Comparison of ENCODE assay signal across 12 cellular contexts in genomic region chr14:103372017-103372416, GRCh38. TPM values are rescaled to one million over a fixed set of nuclear protein-coding genes. Genes with fewer than 3 reads are reported as not detected.
A peak's percentile ranks its signal among the peaks of the same experiment; 100 is the strongest.
DNase-seq lines count a peak whose midpoint lies in the region; ATAC-seq and TF ChIP-seq lines count a peak whose summit lies in the region.
"Had no signal": no experiment of that assay in that cellular context is flagged by ENCODE, and none has a peak within 500 bp of the region (broad histone marks: within the 10 kb centered on the region; RNA-seq: fewer than 3 reads in every experiment).

No MANE protein-coding gene starts in this region.

- H3F3A ChIP-seq in smooth muscle cell (ENCODE audit: low read depth), result no peaks in the 10 kb centered on the region

- H3K9me3 ChIP-seq in breast epithelium (no peaks in the 10 kb centered on the region), adipocyte (ENCODE audit: control insufficient read depth, low read length) (no peaks in the 10 kb centered on the region), fibroblast of lung (ENCODE audit: control insufficient read depth, insufficient read depth, low read depth, low read length) (no peaks in the 10 kb centered on the region), smooth muscle cell (replicated peaks; ENCODE audit: low read depth) (no peaks in the 10 kb centered on the region)

- no peaks in the 10 kb centered on the region for H3K27me3 Mint-ChIP-seq in MCF 10A (ENCODE audit: insufficient read depth, unreplicated experiment)

- H3K27ac Mint-ChIP-seq in MCF 10A (ENCODE audit: low read depth, unreplicated experiment), result peak overlapping the region; percentile 64

- H3K36me3 ChIP-seq in breast epithelium (no peaks in the 10 kb centered on the region), adipocyte (ENCODE audit: control insufficient read depth, insufficient read depth, low read length, severe bottlenecking) (no peaks in the 10 kb centered on the region), fibroblast of lung (ENCODE audit: control insufficient read depth, insufficient read depth, low read length) (no peaks in the 10 kb centered on the region), smooth muscle cell (ENCODE audit: low read depth) (no peaks in the 10 kb centered on the region)

- intact Hi-C loops in MCF 10A (cut with micrococcal nuclease), result no loop called here
- intact Hi-C loops in breast epithelium (cut with DNase I; ENCODE audit: low total_unique reads), result no loop called here

- no peak overlapping the region for H3K27ac ChIP-seq in breast epithelium
- H3K27ac ChIP-seq in fibroblast of lung (ENCODE audit: insufficient read depth, low read length), result peak overlapping the region; percentile 77
- peak overlapping the region; percentile 55 for H3K27ac ChIP-seq in smooth muscle cell (ENCODE audit: low read depth)
- H3K27ac ChIP-seq: C4-2B had no signal

- CTCF ChIA-PET in MCF 10A (lab: Yijun Ruan, JAX), result interaction anchor here (0.7 to 1.0 kb wide), 2 partner anchors 19 to 24 kb away, joined by 3 to 5 read pairs; no protein-coding TSS in a partner anchor

- H2AFZ ChIP-seq in fibroblast of lung (ENCODE audit: low read length) (no peak overlapping the region), smooth muscle cell (ENCODE audit: low read depth) (no peak overlapping the region)

- peaks cover 4% of the 10 kb centered on the region for H3K36me3 Mint-ChIP-seq in MCF 10A (ENCODE audit: insufficient read depth, unreplicated experiment)

- no peaks in the 10 kb centered on the region for H3K4me1 ChIP-seq in breast epithelium
- peaks cover 12% of the 10 kb centered on the region for H3K4me1 ChIP-seq in adipocyte (ENCODE audit: control insufficient read depth, insufficient read depth, low read length)
- H3K4me1 ChIP-seq in fibroblast of lung (ENCODE audit: control insufficient read depth, extremely low read depth, insufficient read depth, low read length), result peaks cover 6% of the 10 kb centered on the region
- H3K4me1 ChIP-seq in smooth muscle cell (ENCODE audit: low read depth), result no peaks in the 10 kb centered on the region

- H3K27me3 ChIP-seq in breast epithelium, result no peaks in the 10 kb centered on the region
- no peaks in the 10 kb centered on the region for H3K27me3 ChIP-seq in adipocyte (replicated peaks; ENCODE audit: control insufficient read depth, insufficient read depth, low read length)
- no peaks in the 10 kb centered on the region for H3K27me3 ChIP-seq in fibroblast of lung (ENCODE audit: control insufficient read depth, insufficient read depth, low read length)
- no peaks in the 10 kb centered on the region for H3K27me3 ChIP-seq in smooth muscle cell (ENCODE audit: low read depth)

- H3K79me2 ChIP-seq in fibroblast of lung (ENCODE audit: control insufficient read depth, insufficient read depth, low read length) (no peaks in the 10 kb centered on the region), smooth muscle cell (ENCODE audit: low read depth) (no peaks in the 10 kb centered on the region)

- BruUV-seq in MCF 10A (replicated peaks; lab: Mats Ljungman, UMichigan), result no TSS peak

- no peak for ATAC-seq in GM21529 (IDR thresholded peaks at IDR 0.05; ENCODE audit: unreplicated experiment)
- ATAC-seq in HG03342 (IDR thresholded peaks at IDR 0.05; ENCODE audit: unreplicated experiment), result no peak

- DNase-seq in MCF 10A (ENCODE audit: unreplicated experiment) (no peak), breast epithelium (ENCODE audit: low spot score in 2 of 2) (no peak), adipocyte (ENCODE audit: low read depth) (no peak), fibroblast of lung (ENCODE audit: low read depth in 2 of 2) (no peak), smooth muscle cell (lab: John Stamatoyannopoulos, UW; ENCODE audit: unreplicated experiment) (no peak), NCI-H2081 treated with DMSO at 0.1 percent for 48 hours (lab: John Stamatoyannopoulos, UW) (no peak)
- DNase-seq: COR-L47, NCI-H1048, SHP77 had no signal

- TF ChIP-seq CTCF in MCF 10A (IDR thresholded peaks at IDR 0.05; ENCODE audit: unreplicated experiment) (no peak), breast epithelium (IDR thresholded peaks at IDR 0.05) (no peak), fibroblast of lung (conservative IDR thresholded peaks at IDR 0.05 in 1 of 2, IDR thresholded peaks at IDR 0.05 in 1 of 2; ENCODE audit: low read depth in 1 of 2, low read length in 2 of 2) (no peak), smooth muscle cell (IDR thresholded peaks at IDR 0.05; ENCODE audit: borderline replicate concordance, insufficient read depth, poor library complexity, severe bottlenecking) (no peak)

- TF ChIP-seq POLR2A in breast epithelium (IDR thresholded peaks at IDR 0.05), result no peak

- POLR2A ChIA-PET in MCF 10A (lab: Yijun Ruan, JAX), result interaction anchor here (0.8 to 2.0 kb wide), 9 partner anchors 10 to 39 kb away, joined by 3 to 13 read pairs (median 4); partner anchors contain the start of genes EIF5 and MARK3

- H4K20me1 ChIP-seq in fibroblast of lung (ENCODE audit: control insufficient read depth, extremely low read depth, insufficient read depth, low read length), result no peaks in the 10 kb centered on the region
- H4K20me1 ChIP-seq in smooth muscle cell (ENCODE audit: low read depth), result no peaks in the 10 kb centered on the region

- 65% methylated on average over 7 of the region's 23 CpGs for WGBS in smooth muscle cell (ENCODE audit: low lambda C conversion rate)

- H3K4me2 ChIP-seq in fibroblast of lung (ENCODE audit: extremely low read depth, insufficient read depth, low read length) (no peak overlapping the region), smooth muscle cell (peak overlapping the region; percentile 57)

- peaks cover 7% of the 10 kb centered on the region for H3K9me3 Mint-ChIP-seq in MCF 10A (ENCODE audit: unreplicated experiment)

- H3K4me1 Mint-ChIP-seq in MCF 10A (ENCODE audit: insufficient read depth, unreplicated experiment), result peaks cover 11% of the 10 kb centered on the region

- peak overlapping the region; percentile 53 for H3K9ac ChIP-seq in adipocyte (ENCODE audit: low read length)
- no peak overlapping the region for H3K9ac ChIP-seq in fibroblast of lung (ENCODE audit: insufficient read depth, low read length)
- H3K9ac ChIP-seq in smooth muscle cell (ENCODE audit: low read depth), result no peak overlapping the region

- H3K4me3 Mint-ChIP-seq in MCF 10A (ENCODE audit: unreplicated experiment), result no peak overlapping the region

- H3K4me3 ChIP-seq in breast epithelium (no peak overlapping the region), adipocyte (ENCODE audit: low read length) (no peak overlapping the region), fibroblast of lung (replicated peaks in 1 of 4; ENCODE audit: control extremely low read depth in 1 of 4, insufficient read depth in 1 of 4, low read depth in 3 of 4, low read length in 4 of 4) (no peak overlapping the region), smooth muscle cell (no peak overlapping the region)

RNA-seq across cellular contexts. Expression of gene MARK3, which starts 13.2 kb away (rescaled TPM):
- total RNA-seq in MCF 10A (2022) (102 and 130 TPM in 2 replicates), breast epithelium (100 to 1,000 TPM in 1 of 3 donors, 10 to 100 TPM in 2; 70.2 to 107 (median 87.5) TPM), fibroblast of lung (93.7 and 119 TPM in 2 replicates), smooth muscle cell (63.2 and 71.3 TPM in 2 replicates)
- polyA plus RNA-seq in fibroblast of lung (76.0 and 76.7 TPM in 2 replicates), smooth muscle cell (68.4 and 69.0 TPM in 2 replicates)
- 54.7 and 58.7 TPM in 2 replicates for polyA plus RNA-seq in fibroblast of lung (2012)
- polyA minus RNA-seq in fibroblast of lung (ENCODE audit: low replicate concordance), result 42.1 and 43.5 TPM in 2 replicates

RNA-seq across cellular contexts. Expression of gene EIF5, which starts 38.0 kb away (rescaled TPM):
- 149 and 327 TPM in 2 replicates for total RNA-seq in MCF 10A (2022)
- total RNA-seq in breast epithelium, result 100 to 1,000 TPM; 143 to 254 (median 150) TPM
- total RNA-seq in fibroblast of lung, result 158 and 185 TPM in 2 replicates
- 333 and 400 TPM in 2 replicates for polyA plus RNA-seq in fibroblast of lung
- polyA plus RNA-seq in fibroblast of lung (2012), result 235 and 291 TPM in 2 replicates
- polyA minus RNA-seq in fibroblast of lung (ENCODE audit: low replicate concordance), result 39.8 and 40.9 TPM in 2 replicates
- 233 and 278 TPM in 2 replicates for total RNA-seq in smooth muscle cell
- 290 and 357 TPM in 2 replicates for polyA plus RNA-seq in smooth muscle cell

Comparison
In these comparisons a context has a peak if more than half of its experiments do, and no peak if none do; other contexts are left out.
1. H3K27ac ChIP-seq: peak in fibroblast of lung (single experiment) and smooth muscle cell (single experiment); none in breast epithelium (0 of 2).